8 cellular contexts compared by ENCODE assay signal in genomic region chr2:28809927-28810326, GRCh38. TPM values are rescaled to one million over a fixed set of nuclear protein-coding genes. Genes with fewer than 3 reads are reported as not detected.
DNase-seq lines count a peak whose midpoint lies in the region; ATAC-seq, FAIRE-seq and TF ChIP-seq lines count a peak whose summit lies in the region.

No MANE protein-coding gene starts in this region.

- peaks cover 3% of the 10 kb centered on the region for H3K9me3 Mint-ChIP-seq in mesothelial cell of epicardium

- H3K9ac ChIP-seq in Karpas-422 (ENCODE audit: low read length): no peak overlapping the region

- ATAC-seq in heart right ventricle: peak in 2 of 8 donors; percentile 5 to 13
- ATAC-seq in Right ventricle myocardium inferior: no peak

- H3K27me3 ChIP-seq in heart right ventricle: peaks cover 0 to 6% (median 0%) of the 10 kb centered on the region in 7 donors
- no peaks in the 10 kb centered on the region for H3K27me3 ChIP-seq in brain microvascular endothelial cell (replicated peaks)
- H3K27me3 ChIP-seq in Karpas-422 (ENCODE audit: low read length): no peaks in the 10 kb centered on the region

- CTCF ChIA-PET in OCI-LY7 (lab: Charles Lee; ENCODE audit: unreplicated experiment): interaction anchor here (0.5 kb wide), 1 partner anchor 92 kb away, joined by 7 read pairs; no protein-coding TSS in a partner anchor

- H3K9me2 ChIP-seq in OCI-LY7 (ENCODE audit: insufficient read depth, low read length) (no peaks in the 10 kb centered on the region), Karpas-422 (replicated peaks; ENCODE audit: insufficient read depth, low read length) (no peaks in the 10 kb centered on the region)

- peak overlapping the region in 8 of 10 donors; percentile 43 to 64 (median 62) for H3K4me3 ChIP-seq in heart right ventricle
- peak overlapping the region; percentile 60 for H3K4me3 ChIP-seq in brain microvascular endothelial cell (ENCODE audit: low read depth, low read length)
- no peak overlapping the region for H3K4me3 ChIP-seq in OCI-LY7 (ENCODE audit: low read depth, low read length, poor library complexity, severe bottlenecking)
- no peak overlapping the region for H3K4me3 ChIP-seq in Karpas-422 (ENCODE audit: low read length)

- 82 to 90% methylated on average over 10 of the region's 10 CpGs for WGBS in heart right ventricle, 2 donors

- no peak overlapping the region for H3K4me2 ChIP-seq in OCI-LY7 (ENCODE audit: low read length)
- no peak overlapping the region for H3K4me2 ChIP-seq in Karpas-422 (ENCODE audit: low read depth, low read length, poor library complexity, severe bottlenecking)

- H3K27ac ChIP-seq in heart right ventricle (no peak overlapping the region), brain microvascular endothelial cell (no peak overlapping the region), OCI-LY7 (ENCODE audit: low read depth, low read length, poor library complexity, severe bottlenecking) (no peak overlapping the region), Karpas-422 (ENCODE audit: low read length) (no peak overlapping the region)

- H3K27me3 Mint-ChIP-seq in mesothelial cell of epicardium (ENCODE audit: low read depth): peaks cover 9% of the 10 kb centered on the region

- no peak for TF ChIP-seq CTCF in heart right ventricle (IDR thresholded peaks at IDR 0.05)
- TF ChIP-seq CTCF in brain microvascular endothelial cell (IDR thresholded peaks at IDR 0.05; ENCODE audit: low read depth, low read length, missing control alignments): no peak
- no peak for TF ChIP-seq CTCF in mesothelial cell of epicardium (IDR thresholded peaks at IDR 0.05; ENCODE audit: unreplicated experiment)
- TF ChIP-seq CTCF in OCI-LY7 (conservative IDR thresholded peaks at IDR 0.05; ENCODE audit: low read length): no peak

- no peaks in the 10 kb centered on the region for H3K4me1 Mint-ChIP-seq in mesothelial cell of epicardium

- H3K27ac Mint-ChIP-seq in mesothelial cell of epicardium: no peak overlapping the region

- H3K4me1 ChIP-seq in heart right ventricle (peaks cover 0 to 21% (median 12%) of the 10 kb centered on the region in 9 donors), OCI-LY7 (ENCODE audit: insufficient read depth, low read length, poor library complexity, severe bottlenecking) (peaks cover 5% of the 10 kb centered on the region), Karpas-422 (ENCODE audit: low read length) (no peaks in the 10 kb centered on the region)

- POLR2A ChIA-PET in OCI-LY7 (lab: Charles Lee): no interaction called here

- peaks cover 13% of the 10 kb centered on the region for H3K36me3 Mint-ChIP-seq in mesothelial cell of epicardium

- no peak for TF ChIP-seq POLR2A in H54 (IDR thresholded peaks at IDR 0.05; ENCODE audit: low read depth, low read length)

- in situ Hi-C loops in brain microvascular endothelial cell (cut with HindIII; ENCODE audit: low pct_ligation_motif_present, low sequenced_read_pairs): no loop called here

- H3K79me2 ChIP-seq in OCI-LY7 (ENCODE audit: insufficient read depth, low read depth, low read length) (no peaks in the 10 kb centered on the region), Karpas-422 (ENCODE audit: low read length) (no peaks in the 10 kb centered on the region)

- no peaks in the 10 kb centered on the region for H4K20me1 ChIP-seq in OCI-LY7 (ENCODE audit: insufficient read depth, low read length)
- no peaks in the 10 kb centered on the region for H4K20me1 ChIP-seq in Karpas-422 (ENCODE audit: insufficient read depth, low read depth, low read length)

- peak overlapping the region; percentile 62 for H3K4me3 Mint-ChIP-seq in mesothelial cell of epicardium

- H3K9me3 ChIP-seq in heart right ventricle: no peaks in the 10 kb centered on the region
- no peaks in the 10 kb centered on the region for H3K9me3 ChIP-seq in OCI-LY7 (ENCODE audit: low read length)
- H3K9me3 ChIP-seq in Karpas-422 (ENCODE audit: low read length): no peaks in the 10 kb centered on the region

- no peak for FAIRE-seq in H54 (lab: Jason Lieb, UNC)

- BruUV-seq in OCI-LY7 (replicated peaks; lab: Mats Ljungman, UMichigan): no TSS peak

- H3K36me3 ChIP-seq in heart right ventricle (peaks cover 0 to 25% (median 11%) of the 10 kb centered on the region in 9 donors), brain microvascular endothelial cell (replicated peaks) (peaks cover 3% of the 10 kb centered on the region), OCI-LY7 (ENCODE audit: insufficient read depth, low read length) (peaks cover 21% of the 10 kb centered on the region), Karpas-422 (ENCODE audit: insufficient read depth, low read length) (peaks cover 7% of the 10 kb centered on the region; the same call in 1 of the 2 replicates)

- intact Hi-C loops in heart right ventricle (cut with DNase I): loop anchor here in 2 of 10 donors (10.0 kb wide), 2 partner anchors 215 to 245 kb away; no protein-coding TSS in a partner anchor
- intact Hi-C loops in Right ventricle myocardium inferior (cut with DNase I): no loop called here
- intact Hi-C loops in OCI-LY7 (cut with micrococcal nuclease; ENCODE audit: unreplicated experiment): no loop called here

- no peak for DNase-seq in heart right ventricle
- no peak for DNase-seq in Right ventricle myocardium inferior (ENCODE audit: missing footprints)
- DNase-seq in brain microvascular endothelial cell: no peak
- no peak for DNase-seq in mesothelial cell of epicardium (ENCODE audit: low spot score in 2 of 2, unreplicated experiment in 2 of 2)
- DNase-seq in OCI-LY7 (ENCODE audit: low spot score): no peak
- DNase-seq in Karpas-422: no peak
- no peak for DNase-seq in NCI-H1105 (lab: John Stamatoyannopoulos, UW)
- DNase-seq in H54 (ENCODE audit: insufficient read length, low spot score): no peak

- H2AFZ ChIP-seq in OCI-LY7 (ENCODE audit: low read length) (no peak overlapping the region), Karpas-422 (ENCODE audit: low read length) (no peak overlapping the region)

RNA-seq across cellular contexts. Expression of gene SPDYA, which starts 0.7 kb away (rescaled TPM):
- under 1 TPM; 0.16 to 0.46 (median 0.28) TPM for total RNA-seq in heart right ventricle
- polyA plus RNA-seq in heart right ventricle: under 1 TPM; 0.07 to 0.15 TPM
- total RNA-seq in Right ventricle myocardium inferior: 0.35 TPM
- 1.3 to 2.0 TPM (median 1.7 TPM) in 3 replicates for total RNA-seq in mesothelial cell of epicardium
- 0.77 and 1.1 TPM in 2 replicates for total RNA-seq in OCI-LY7 (2014; rRNA removed; shearing (Covaris generic))
- 1.2 and 1.7 TPM in 2 replicates for total RNA-seq in OCI-LY7 (2022)
- 0.76 and 0.78 TPM in 2 replicates for total RNA-seq in Karpas-422 (2014; rRNA removed; shearing (Covaris generic); ENCODE audit: low replicate concordance)

RNA-seq across cellular contexts. Expression of gene PPP1CB, which starts 58.3 kb away (rescaled TPM):
- 100 to 1,000 TPM; 381 to 525 (median 432) TPM for total RNA-seq in heart right ventricle
- polyA plus RNA-seq in heart right ventricle: 100 to 1,000 TPM in 1 of 2 donors, 10 to 100 TPM in 1; 81.8 to 101 TPM
- total RNA-seq in Right ventricle myocardium inferior: 397 TPM
- 158 to 161 TPM (median 160 TPM) in 3 replicates for total RNA-seq in mesothelial cell of epicardium
- total RNA-seq in OCI-LY7 (2014; rRNA removed; shearing (Covaris generic)): 48.5 and 67.5 TPM in 2 replicates
- total RNA-seq in OCI-LY7 (2022): 127 and 144 TPM in 2 replicates
- total RNA-seq in Karpas-422 (2014; rRNA removed; shearing (Covaris generic); ENCODE audit: low replicate concordance): 58.5 and 134 TPM in 2 replicates

Comparison
In these comparisons a context has a peak if more than half of its experiments do, and no peak if none do; other contexts are left out.
1. H3K4me3 ChIP-seq: peak in heart right ventricle (8 of 10) and brain microvascular endothelial cell (single experiment); none in OCI-LY7 (single experiment) and Karpas-422 (single experiment).